ENCODE assay signal across 17 cellular contexts in genomic region chr18:70355620-70356385, GRCh38.
"Had no signal": no experiment of that assay in that cellular context is flagged by ENCODE, and none has a peak within 500 bp of the region (broad histone marks: within the 10 kb centered on the region; RNA-seq: fewer than 3 reads in every experiment).

No MANE protein-coding gene starts in this region.

- H3K9me3 ChIP-seq: body of pancreas, neutrophil, right atrium auricular region had no signal

- H3K4me3 Mint-ChIP-seq: activated naive CD4-positive, alpha-beta T cell treated with anti-CD3 and anti-CD28 coated beads, Interleukin-2, amount 50 U/mL, for 24 hours; central memory CD8-positive, alpha-beta T cell; effector memory CD8-positive, alpha-beta T cell; naive B cell had no signal

- H3K27ac ChIP-seq: body of pancreas, neutrophil, right atrium auricular region had no signal

- DNase-seq: activated CD4-positive, alpha-beta T cell treated with anti-CD3 and anti-CD28 coated beads, Interleukin-2, amount 50 U/mL, for 4 hours; activated CD4-positive, CD25-positive, alpha-beta regulatory T cell treated with anti-CD3 and anti-CD28 coated beads, Interleukin-2, amount 50 U/mL, for 72 hours; activated effector memory CD4-positive, alpha-beta T cell treated with Interleukin-2 at 50 U/mL for 16 hours; activated T-cell treated with anti-CD3 and anti-CD28 coated beads, Interleukin-2, amount 50 U/mL, for 1 hour; body of pancreas; effector memory CD8-positive, alpha-beta T cell; erythroblast; hypothalamus; naive B cell; posterior cingulate gyrus; small intestine had no signal

- H3K27me3 ChIP-seq: body of pancreas, neutrophil, right atrium auricular region had no signal

- H3K27ac Mint-ChIP-seq: activated naive CD4-positive, alpha-beta T cell treated with anti-CD3 and anti-CD28 coated beads, Interleukin-2, amount 50 U/mL, for 24 hours; effector memory CD8-positive, alpha-beta T cell; naive B cell had no signal

- H3K36me3 Mint-ChIP-seq: activated naive CD4-positive, alpha-beta T cell treated with anti-CD3 and anti-CD28 coated beads, Interleukin-2, amount 50 U/mL, for 24 hours; naive B cell had no signal

- H3K36me3 ChIP-seq: neutrophil had no signal

- FAIRE-seq: small intestine, urothelium cell line had no signal

- H3K9me3 Mint-ChIP-seq: central memory CD8-positive, alpha-beta T cell had no signal

- H3K4me1 Mint-ChIP-seq: activated naive CD4-positive, alpha-beta T cell treated with anti-CD3 and anti-CD28 coated beads, Interleukin-2, amount 50 U/mL, for 24 hours; central memory CD8-positive, alpha-beta T cell; naive B cell had no signal

- ATAC-seq: body of pancreas; effector memory CD8-positive, alpha-beta T cell had no signal

- H3K4me1 ChIP-seq: body of pancreas, right atrium auricular region had no signal

- H3K4me3 ChIP-seq: body of pancreas, lung, right atrium auricular region had no signal

- H3K27me3 Mint-ChIP-seq: central memory CD8-positive, alpha-beta T cell; effector memory CD8-positive, alpha-beta T cell had no signal
